15 cellular contexts compared by ENCODE assay signal in the genomic region with DNA sequence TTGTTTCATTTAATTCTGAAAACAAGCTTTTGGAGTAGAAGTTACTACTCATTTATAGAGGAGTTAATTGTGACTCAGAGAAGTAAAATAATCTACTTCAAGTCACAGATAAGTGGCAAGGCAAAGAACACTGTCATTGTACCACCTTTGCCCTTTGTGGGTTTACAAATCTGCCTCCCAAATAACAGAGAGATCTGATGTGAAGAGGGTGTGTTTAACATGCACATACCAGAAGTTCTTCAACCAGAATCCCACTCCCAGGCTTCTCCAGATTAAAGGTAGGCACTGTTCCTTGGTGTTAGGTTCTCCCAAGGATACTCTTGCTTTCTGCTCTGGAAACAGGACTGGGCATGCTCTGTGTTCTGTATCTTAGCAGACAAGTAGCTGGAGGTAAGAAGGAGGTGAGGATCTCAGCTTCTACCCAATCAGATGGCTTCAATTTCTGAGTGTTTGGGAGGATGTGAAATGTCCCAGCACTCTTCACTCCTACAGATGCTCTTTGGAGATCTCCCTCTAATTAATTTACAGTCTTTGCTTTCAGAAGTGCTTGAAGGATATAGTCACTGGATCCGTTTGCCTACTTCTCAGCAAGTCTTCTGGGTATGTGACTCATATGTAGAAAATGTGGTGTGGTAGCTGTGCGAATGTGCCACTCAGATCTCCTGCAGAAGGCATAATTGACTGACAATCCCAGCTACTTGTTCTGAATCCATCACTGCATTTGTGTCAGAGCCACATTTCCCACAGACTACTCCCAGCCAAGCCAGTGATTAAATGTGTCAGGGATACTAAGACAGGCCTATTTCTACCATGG.
DNase-seq lines count a peak whose midpoint lies in the region; ATAC-seq and TF ChIP-seq lines count a peak whose summit lies in the region.
"Had no signal": no experiment of that assay in that cellular context is flagged by ENCODE, and none has a peak within 500 bp of the region (broad histone marks: within the 10 kb centered on the region; RNA-seq: fewer than 3 reads in every experiment).

No MANE protein-coding gene starts in this region.

- no peaks in the 10 kb centered on the region for H4K20me1 ChIP-seq in osteoblast (ENCODE audit: insufficient read depth, low read length)

- no peaks in the 10 kb centered on the region for H3K27me3 ChIP-seq in kidney epithelial cell (ENCODE audit: control insufficient read depth, insufficient read depth, low read length)
- no peaks in the 10 kb centered on the region for H3K27me3 ChIP-seq in osteoblast (ENCODE audit: insufficient read depth, low read length)
- H3K27me3 ChIP-seq: upper lobe of right lung had no signal

- TF ChIP-seq CTCF in kidney epithelial cell (IDR thresholded peaks at IDR 0.05; ENCODE audit: insufficient read depth, low read length, poor library complexity, severe bottlenecking) (no peak), osteoblast (IDR thresholded peaks at IDR 0.05; ENCODE audit: extremely low read depth, low read depth, low read length) (no peak)

- DNase-seq in ACHN (peak; percentile 42), HK-2 (ENCODE audit: unreplicated experiment) (peak; percentile 33), astrocyte of the hippocampus (ENCODE audit: low read depth, low spot score) (peak; percentile 91), kidney epithelial cell (ENCODE audit: low read depth) (peak; percentile 90), NCI-H69 (lab: John Stamatoyannopoulos, UW) (no peak), NCI-H1930 (lab: John Stamatoyannopoulos, UW) (no peak), osteoblast (ENCODE audit: insufficient read length, low spot score, missing footprints) (no peak)
- DNase-seq: activated CD4-positive, CD25-positive, alpha-beta regulatory T cell; activated CD8-positive, alpha-beta memory T cell treated with anti-CD3 and anti-CD28 coated beads, Interleukin-2, amount 50 U/mL, for 4 hours; activated naive CD8-positive, alpha-beta T cell treated with anti-CD3 and anti-CD28 coated beads for 36 hours; DMS 273 treated with DMSO at 0.1 percent for 48 hours; KBM-7; NCI-H2029; upper lobe of right lung had no signal

- H3K4me3 ChIP-seq in kidney epithelial cell (ENCODE audit: low read depth, low read length): no peak overlapping the region
- H3K4me3 ChIP-seq in osteoblast (ENCODE audit: insufficient read depth, low read length): no peak overlapping the region
- H3K4me3 ChIP-seq: upper lobe of right lung had no signal

- in situ Hi-C loops in ACHN (cut with HindIII; ENCODE audit: low pct_ligation_motif_present, low pct_unique_long_range_greater_than_20kb, low sequenced_read_pairs): no loop called here

- H3K36me3 ChIP-seq in kidney epithelial cell (ENCODE audit: control insufficient read depth, insufficient read depth, low read length) (no peaks in the 10 kb centered on the region), osteoblast (ENCODE audit: insufficient read depth, low read length) (no peaks in the 10 kb centered on the region)
- H3K36me3 ChIP-seq: upper lobe of right lung had no signal

- H3K79me2 ChIP-seq in osteoblast (ENCODE audit: insufficient read depth, low read length): no peaks in the 10 kb centered on the region

- no peaks in the 10 kb centered on the region for H3K4me1 ChIP-seq in osteoblast (ENCODE audit: insufficient read depth, low read length)
- H3K4me1 ChIP-seq: upper lobe of right lung had no signal

- no peak overlapping the region for H3K4me2 ChIP-seq in osteoblast (ENCODE audit: insufficient read depth, low read length)

- no peaks in the 10 kb centered on the region for H3K9me3 ChIP-seq in osteoblast (ENCODE audit: low read depth, low read length)
- H3K9me3 ChIP-seq: upper lobe of right lung had no signal

- no peak for ATAC-seq in HG03175 (IDR thresholded peaks at IDR 0.05; ENCODE audit: unreplicated experiment)
- ATAC-seq: upper lobe of right lung had no signal

- H2AFZ ChIP-seq in osteoblast (ENCODE audit: low read length): no peak overlapping the region

- H3K27ac ChIP-seq in osteoblast (ENCODE audit: low read depth, low read length): no peak overlapping the region
- H3K27ac ChIP-seq: upper lobe of right lung had no signal

Comparison
In these comparisons a context has a peak if more than half of its experiments do, and no peak if none do; other contexts are left out.
1. DNase-seq: peak in ACHN (single experiment), HK-2 (single experiment), astrocyte of the hippocampus (single experiment) and kidney epithelial cell (single experiment); none in NCI-H69 (single experiment), NCI-H1930 (0 of 2) and osteoblast (single experiment).